ENCODE assay signal across 22 cellular contexts in the genomic region with DNA sequence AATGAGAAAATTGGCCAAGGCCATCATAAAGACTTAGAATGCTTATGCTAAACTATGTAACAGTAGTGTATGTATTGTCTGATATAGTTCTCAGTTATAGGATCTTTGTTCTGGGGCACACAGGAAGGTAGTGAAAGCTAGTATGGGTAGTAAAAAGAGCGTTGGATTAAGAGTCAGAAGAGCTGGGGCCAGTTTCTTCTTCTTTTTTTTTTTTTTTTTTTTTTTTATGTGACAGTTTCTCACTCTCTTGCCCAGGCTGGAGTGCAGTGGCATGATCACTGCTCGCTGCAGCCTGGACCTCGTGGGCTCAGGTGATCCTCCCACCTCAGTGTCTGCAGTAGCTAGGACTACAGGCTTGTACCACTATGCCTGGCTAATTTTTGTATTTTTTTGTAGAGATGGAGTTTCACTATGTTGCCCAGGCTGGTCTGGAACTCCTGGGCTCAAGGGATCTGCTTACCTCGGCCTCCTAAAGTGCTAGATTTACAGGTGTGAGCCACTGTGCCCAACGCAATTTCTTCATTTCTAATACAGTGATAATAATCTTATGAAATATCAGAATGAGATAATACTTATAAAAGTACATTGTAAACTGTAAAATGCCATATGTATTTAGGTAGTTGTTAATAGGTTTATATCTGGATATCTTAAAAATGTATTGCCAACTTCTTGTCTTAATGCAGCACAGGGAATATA. TPM values are rescaled to one million over a fixed set of nuclear protein-coding genes. Genes with fewer than 3 reads are reported as not detected.
A peak's percentile ranks its signal among the peaks of the same experiment; 100 is the strongest.
DNase-seq lines count a peak whose midpoint lies in the region; ATAC-seq and TF ChIP-seq lines count a peak whose summit lies in the region.
"Had no signal": no experiment of that assay in that cellular context is flagged by ENCODE, and none has a peak within 500 bp of the region (broad histone marks: within the 10 kb centered on the region; RNA-seq: fewer than 3 reads in every experiment).

No MANE protein-coding gene starts in this region.

- no peaks in the 10 kb centered on the region for H3K79me1 ChIP-seq in mesenchymal stem cell (replicated peaks; ENCODE audit: low read length, poor library complexity, severe bottlenecking)

- H3K9me2 ChIP-seq in DOHH2 (replicated peaks; ENCODE audit: control insufficient read depth, low read length) = no peaks in the 10 kb centered on the region

- no peaks in the 10 kb centered on the region for H3K9me3 Mint-ChIP-seq in CD4-positive, CD25-positive, alpha-beta regulatory T cell
- no peaks in the 10 kb centered on the region for H3K9me3 Mint-ChIP-seq in activated T-helper 1 cell treated with anti-CD3 and anti-CD28 coated beads, Interleukin-12 subunit alpha, Interleukin-12 subunit beta, Interleukin-2, Interleukin-4 antibody, amounts not matched to agents 30 ng/mL and 10 ng/mL and 1 ng/mL, durations not matched to agents 14 hours and 24 hours and 36 hours
- H3K9me3 Mint-ChIP-seq: CD14-positive monocyte had no signal

- no peak overlapping the region for H2BK12ac ChIP-seq in mesenchymal stem cell (ENCODE audit: low read length in 2 of 2)

- TF ChIP-seq CTCF in DOHH2 (IDR thresholded peaks at IDR 0.05; ENCODE audit: low read depth, low read length, poor library complexity, severe bottlenecking) = no peak

- H3K36me3 ChIP-seq in CD4-positive, CD25-positive, alpha-beta regulatory T cell (ENCODE audit: control insufficient read depth, insufficient read depth, low read length) = peaks cover 61% of the 10 kb centered on the region
- H3K36me3 ChIP-seq in DOHH2 (ENCODE audit: control insufficient read depth, low read length) (peaks cover 91% of the 10 kb centered on the region), mesenchymal stem cell (ENCODE audit: control insufficient read depth in 1 of 2, insufficient read depth in 2 of 2, low read depth in 1 of 2, low read length in 2 of 2) (peaks cover 26 to 99% of the 10 kb centered on the region in 2 experiments)

- H3K27me3 ChIP-seq in CD4-positive, CD25-positive, alpha-beta regulatory T cell (ENCODE audit: control insufficient read depth, insufficient read depth, low read length) = no peaks in the 10 kb centered on the region
- no peaks in the 10 kb centered on the region for H3K27me3 ChIP-seq in DOHH2 (ENCODE audit: control insufficient read depth, low read length)
- no peaks in the 10 kb centered on the region for H3K27me3 ChIP-seq in mesenchymal stem cell (ENCODE audit: control insufficient read depth in 1 of 2, insufficient read depth in 1 of 2, low read length in 2 of 2)
- H3K27me3 ChIP-seq: body of pancreas, heart right ventricle, tibial artery had no signal

- no peak overlapping the region for H4K8ac ChIP-seq in mesenchymal stem cell (ENCODE audit: low read length)

- H3K4me1 ChIP-seq in CD4-positive, CD25-positive, alpha-beta regulatory T cell (ENCODE audit: control insufficient read depth, insufficient read depth, low read length, poor library complexity, severe bottlenecking) = peaks cover 46% of the 10 kb centered on the region
- H3K4me1 ChIP-seq in DOHH2 (ENCODE audit: control insufficient read depth, low read length) = peaks cover 45% of the 10 kb centered on the region
- peaks cover 7% of the 10 kb centered on the region for H3K4me1 ChIP-seq in mesenchymal stem cell (ENCODE audit: control insufficient read depth, insufficient read depth, low read depth, low read length)

- no peak overlapping the region for H2AFZ ChIP-seq in mesenchymal stem cell (ENCODE audit: low read depth, low read length)

- no peak overlapping the region for H2BK120ac ChIP-seq in mesenchymal stem cell (ENCODE audit: low read depth, low read length)

- H3K36me3 Mint-ChIP-seq in CD4-positive, CD25-positive, alpha-beta regulatory T cell = peaks cover 28% of the 10 kb centered on the region
- H3K36me3 Mint-ChIP-seq in activated T-helper 1 cell treated with anti-CD3 and anti-CD28 coated beads, Interleukin-12 subunit alpha, Interleukin-12 subunit beta, Interleukin-2, Interleukin-4 antibody, amounts not matched to agents 30 ng/mL and 10 ng/mL and 1 ng/mL, durations not matched to agents 14 hours and 24 hours and 36 hours (ENCODE audit: low read depth) = peaks cover 57% of the 10 kb centered on the region

- peak overlapping the region; percentile 5 for H3K4me3 ChIP-seq in CD4-positive, CD25-positive, alpha-beta regulatory T cell (ENCODE audit: low read depth, low read length)
- H3K4me3 ChIP-seq in DOHH2 (ENCODE audit: low read length) = no peak overlapping the region
- H3K4me3 ChIP-seq in mesenchymal stem cell (ENCODE audit: insufficient read depth in 1 of 2, low read depth in 1 of 2, low read length in 2 of 2) = peak overlapping the region in 1 of 2 experiments; percentile 98
- H3K4me3 ChIP-seq: body of pancreas, heart right ventricle, tibial artery had no signal

- H3K4ac ChIP-seq in mesenchymal stem cell (ENCODE audit: low read depth in 1 of 2, low read length in 2 of 2) = no peak overlapping the region

- intact Hi-C loops in activated T-helper 1 cell treated with anti-CD3 and anti-CD28 coated beads, Interleukin-12 subunit alpha, Interleukin-12 subunit beta, Interleukin-2, Interleukin-4 antibody, amounts not matched to agents 30 ng/mL and 10 ng/mL and 1 ng/mL, durations not matched to agents 14 hours and 24 hours and 36 hours (cut with micrococcal nuclease) = no loop called here

- H2BK15ac ChIP-seq in mesenchymal stem cell (ENCODE audit: low read depth, poor library complexity, severe bottlenecking) = no peak overlapping the region

- no peak overlapping the region for H3K14ac ChIP-seq in mesenchymal stem cell (ENCODE audit: low read length in 2 of 2)

- peaks cover 30 to 65% (median 48%) of the 10 kb centered on the region in 4 donors for H3K4me1 Mint-ChIP-seq in CD4-positive, CD25-positive, alpha-beta regulatory T cell
- H3K4me1 Mint-ChIP-seq in activated T-helper 1 cell treated with anti-CD3 and anti-CD28 coated beads, Interleukin-12 subunit alpha, Interleukin-12 subunit beta, Interleukin-2, Interleukin-4 antibody, amounts not matched to agents 30 ng/mL and 10 ng/mL and 1 ng/mL, durations not matched to agents 14 hours and 24 hours and 36 hours (ENCODE audit: low read depth) = peaks cover 71% of the 10 kb centered on the region

- 94% methylated on average over 3 of the region's 5 CpGs for WGBS in mesenchymal stem cell

- H4K91ac ChIP-seq in mesenchymal stem cell (ENCODE audit: low read length) = no peak overlapping the region

- H3K4me3 Mint-ChIP-seq in CD4-positive, CD25-positive, alpha-beta regulatory T cell = peak overlapping the region in 3 of 4 donors; percentile 1 to 15 (median 1)
- H3K4me3 Mint-ChIP-seq in activated T-helper 1 cell treated with anti-CD3 and anti-CD28 coated beads, Interleukin-12 subunit alpha, Interleukin-12 subunit beta, Interleukin-2, Interleukin-4 antibody, amounts not matched to agents 30 ng/mL and 10 ng/mL and 1 ng/mL, durations not matched to agents 14 hours and 24 hours and 36 hours = peak overlapping the region; percentile 23
- H3K4me3 Mint-ChIP-seq: CD14-positive monocyte had no signal

- no peak overlapping the region for H3K23ac ChIP-seq in mesenchymal stem cell (ENCODE audit: low read length in 2 of 2)

- H3K9ac ChIP-seq in mesenchymal stem cell (ENCODE audit: low read length) = peak overlapping the region; percentile 74

- no peak overlapping the region for H3K18ac ChIP-seq in mesenchymal stem cell (ENCODE audit: low read depth in 1 of 2, low read length in 2 of 2)

- H3K4me2 ChIP-seq in DOHH2 (ENCODE audit: low read length) (peak overlapping the region; percentile 11; the same call in 1 of the 2 replicates), mesenchymal stem cell (ENCODE audit: low read length, poor library complexity, severe bottlenecking) (peak overlapping the region; percentile 39)

- peak overlapping the region; percentile 14 for H3K27ac ChIP-seq in CD4-positive, CD25-positive, alpha-beta regulatory T cell (ENCODE audit: insufficient read depth, low read length, poor library complexity, severe bottlenecking)
- H3K27ac ChIP-seq in DOHH2 (ENCODE audit: low read depth, low read length) (no peak overlapping the region), mesenchymal stem cell (ENCODE audit: low read length, poor library complexity, severe bottlenecking) (no peak overlapping the region)
- H3K27ac ChIP-seq: body of pancreas, tibial artery had no signal

- no peaks in the 10 kb centered on the region for H3K9me3 ChIP-seq in CD4-positive, CD25-positive, alpha-beta regulatory T cell (ENCODE audit: control insufficient read depth in 2 of 2, low read length in 2 of 2)
- H3K9me3 ChIP-seq in DOHH2 (ENCODE audit: control insufficient read depth, insufficient read depth, low read length) (no peaks in the 10 kb centered on the region), mesenchymal stem cell (ENCODE audit: control insufficient read depth, low read length) (no peaks in the 10 kb centered on the region)
- H3K9me3 ChIP-seq: body of pancreas, tibial artery had no signal

- H3F3A ChIP-seq in DOHH2 (ENCODE audit: control insufficient read depth, insufficient read depth) = peaks cover 20% of the 10 kb centered on the region

- H3K27ac Mint-ChIP-seq in CD4-positive, CD25-positive, alpha-beta regulatory T cell = peak overlapping the region; percentile 2 to 70 (median 18)
- peak overlapping the region; percentile 1 for H3K27ac Mint-ChIP-seq in activated T-helper 1 cell treated with anti-CD3 and anti-CD28 coated beads, Interleukin-12 subunit alpha, Interleukin-12 subunit beta, Interleukin-2, Interleukin-4 antibody, amounts not matched to agents 30 ng/mL and 10 ng/mL and 1 ng/mL, durations not matched to agents 14 hours and 24 hours and 36 hours

- peaks cover 18% of the 10 kb centered on the region; the same call in 1 of the 2 replicates for H4K20me1 ChIP-seq in DOHH2 (ENCODE audit: control insufficient read depth, insufficient read depth, low read depth, low read length)

- no peaks in the 10 kb centered on the region for H3K27me3 Mint-ChIP-seq in CD4-positive, CD25-positive, alpha-beta regulatory T cell
- H3K27me3 Mint-ChIP-seq in activated T-helper 1 cell treated with anti-CD3 and anti-CD28 coated beads, Interleukin-12 subunit alpha, Interleukin-12 subunit beta, Interleukin-2, Interleukin-4 antibody, amounts not matched to agents 30 ng/mL and 10 ng/mL and 1 ng/mL, durations not matched to agents 14 hours and 24 hours and 36 hours (ENCODE audit: insufficient read depth) = no peaks in the 10 kb centered on the region

- H3K79me2 ChIP-seq in DOHH2 (ENCODE audit: control insufficient read depth, low read length) = peaks cover 94% of the 10 kb centered on the region

- H2BK5ac ChIP-seq in mesenchymal stem cell (ENCODE audit: low read depth, low read length, poor library complexity, severe bottlenecking) = no peak overlapping the region

- ATAC-seq in CD4-positive, CD25-positive, alpha-beta regulatory T cell (ENCODE audit: low read depth in 2 of 2) = no peak
- ATAC-seq in HG02759 (IDR thresholded peaks at IDR 0.05; ENCODE audit: unreplicated experiment) (no peak), HG02588 (IDR thresholded peaks at IDR 0.05; ENCODE audit: unreplicated experiment) (no peak), GM19452 (IDR thresholded peaks at IDR 0.05; ENCODE audit: unreplicated experiment) (no peak)
- ATAC-seq: body of pancreas, heart right ventricle had no signal

- DNase-seq in CD4-positive, CD25-positive, alpha-beta regulatory T cell = no peak
- DNase-seq in activated T-helper 1 cell treated with anti-CD3 and anti-CD28 coated beads, Interleukin-12 subunit alpha, Interleukin-12 subunit beta, Interleukin-2, Interleukin-4 antibody, amounts not matched to agents 30 ng/mL and 10 ng/mL and 1 ng/mL, durations not matched to agents 14 hours and 24 hours and 36 hours (ENCODE audit: low spot score) = no peak
- no peak for DNase-seq in mesenchymal stem cell
- DNase-seq: activated effector memory CD4-positive, alpha-beta T cell treated with Interleukin-2 at 50 U/mL for 16 hours; body of pancreas; dermis blood vessel endothelial cell; heart right ventricle; KG1; kidney; midbrain; NCI-H1436 treated with DMSO at 0.1 percent for 48 hours; NCI-H226; SHP77; stimulated activated CD4-positive, alpha-beta T cell treated with anti-CD3 and anti-CD28 coated beads, Interleukin-4, amount 100 ng/mL, for 1 hour; stimulated activated CD8-positive, alpha-beta memory T cell treated with anti-CD3 and anti-CD28 coated beads, Interleukin-4, amount 100 ng/mL, for 48 hours; T1000; tibial artery had no signal

- no peak overlapping the region for H2AK5ac ChIP-seq in mesenchymal stem cell (ENCODE audit: low read length, severe bottlenecking)

RNA-seq across cellular contexts. Expression of a gene that starts 7.4 kb away (rescaled TPM):
- 101 TPM for total RNA-seq in CD4-positive, CD25-positive, alpha-beta regulatory T cell
- 10 to 100 TPM; 21.8 to 26.4 (median 23.3) TPM for polyA plus RNA-seq in CD4-positive, CD25-positive, alpha-beta regulatory T cell
- 279 and 303 TPM in 2 replicates for total RNA-seq in activated T-helper 1 cell treated with anti-CD3 and anti-CD28 coated beads, Interleukin-12 subunit alpha, Interleukin-12 subunit beta, Interleukin-2, Interleukin-4 antibody, amounts not matched to agents 30 ng/mL and 10 ng/mL and 1 ng/mL, durations not matched to agents 14 hours and 24 hours and 36 hours
- 95.3 TPM for polyA plus RNA-seq in mesenchymal stem cell (2013, experiment 1 of 2)
- polyA plus RNA-seq in mesenchymal stem cell (2013, experiment 2 of 2) = 102 TPM
